Comparison of ENCODE assay signal across 18 cellular contexts in the genomic region with DNA sequence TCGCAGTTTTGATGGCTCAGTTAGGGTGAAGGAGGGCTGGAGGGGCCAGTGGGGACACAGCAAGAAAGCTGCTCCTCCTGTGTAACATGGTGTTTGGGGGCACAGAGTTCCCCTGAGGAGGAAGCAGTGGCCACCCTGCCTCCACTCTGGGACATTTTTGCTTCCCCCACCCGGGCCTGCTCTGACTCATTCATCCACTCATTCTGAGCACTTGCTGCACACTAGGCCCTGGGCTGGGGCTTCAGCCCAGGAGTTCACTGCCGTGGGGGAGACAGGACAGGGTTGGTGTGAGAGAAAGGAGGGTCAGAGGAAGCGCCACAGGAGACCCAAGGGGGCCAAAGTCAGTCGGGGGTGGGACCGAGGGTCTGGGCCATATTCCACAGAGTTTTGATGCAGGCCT. TPM values are rescaled to one million over a fixed set of nuclear protein-coding genes. Genes with fewer than 3 reads are reported as not detected.
A peak's percentile ranks its signal among the peaks of the same experiment; 100 is the strongest.
DNase-seq lines count a peak whose midpoint lies in the region; ATAC-seq and TF ChIP-seq lines count a peak whose summit lies in the region.
"Had no signal": no experiment of that assay in that cellular context is flagged by ENCODE, and none has a peak within 500 bp of the region (broad histone marks: within the 10 kb centered on the region; RNA-seq: fewer than 3 reads in every experiment).

No MANE protein-coding gene starts in this region.

- H3K36me3 ChIP-seq in neural progenitor cell = no peaks in the 10 kb centered on the region
- H3K36me3 ChIP-seq in esophagus squamous epithelium = no peaks in the 10 kb centered on the region
- H3K36me3 ChIP-seq in neuronal stem cell (replicated peaks in 1 of 2; ENCODE audit: control insufficient read depth in 2 of 2, insufficient read depth in 2 of 2, low read length in 2 of 2) = no peaks in the 10 kb centered on the region
- H3K36me3 ChIP-seq: BLaER1 had no signal

- TF ChIP-seq CTCF in neural progenitor cell (IDR thresholded peaks at IDR 0.05) (no peak), esophagus squamous epithelium (IDR thresholded peaks at IDR 0.05) (no peak)

- WGBS in esophagus squamous epithelium, 2 donors = 86% methylated on average over 4 of the region's 6 CpGs
- no CpG with 5 or more reads among the region's 6 CpGs for WGBS in neuronal stem cell (ENCODE audit: extremely low coverage in 2 of 2, insufficient read length in 2 of 2, insufficient replicate concordance in 1 of 2), 2 donors

- H3K27ac Mint-ChIP-seq in neural progenitor cell = peak overlapping the region; percentile 24

- H2AFZ ChIP-seq in neural progenitor cell (replicated peaks) = no peak overlapping the region
- H2AFZ ChIP-seq in neuronal stem cell (ENCODE audit: low read length) = no peak overlapping the region
- H2AFZ ChIP-seq: parathyroid adenoma, PC-9 had no signal

- H3K36me3 Mint-ChIP-seq in neural progenitor cell = no peaks in the 10 kb centered on the region

- H3K9me3 Mint-ChIP-seq in neural progenitor cell = no peaks in the 10 kb centered on the region

- no peak overlapping the region for H3K18ac ChIP-seq in neuronal stem cell (ENCODE audit: low read length)

- H3K9ac ChIP-seq in neural progenitor cell = no peak overlapping the region
- H3K9ac ChIP-seq in neuronal stem cell (ENCODE audit: low read depth, low read length, poor library complexity) = no peak overlapping the region
- H3K9ac ChIP-seq: BLaER1, parathyroid adenoma had no signal

- no peaks in the 10 kb centered on the region for H3K79me1 ChIP-seq in neuronal stem cell (ENCODE audit: low read depth, low read length)

- no peak overlapping the region for H2BK5ac ChIP-seq in neuronal stem cell (ENCODE audit: low read length)

- H2BK12ac ChIP-seq in neuronal stem cell (ENCODE audit: low read length) = no peak overlapping the region

- H3K27ac ChIP-seq in neural progenitor cell (no peak overlapping the region), esophagus squamous epithelium (no peak overlapping the region), neuronal stem cell (replicated peaks; ENCODE audit: low read length) (no peak overlapping the region)
- H3K27ac ChIP-seq: BLaER1, parathyroid adenoma, PC-9, VCaP had no signal

- no peak overlapping the region for H4K8ac ChIP-seq in neuronal stem cell (ENCODE audit: low read depth, low read length)

- H3K27me3 ChIP-seq in neural progenitor cell (no peaks in the 10 kb centered on the region), esophagus squamous epithelium (peaks cover 0 to 10% (median 0%) of the 10 kb centered on the region in 4 donors), neuronal stem cell (ENCODE audit: control insufficient read depth in 3 of 3, insufficient read depth in 3 of 3, low read depth in 1 of 3, low read length in 3 of 3) (peaks cover 0 to 2% (median 0%) of the 10 kb centered on the region in 3 experiments)
- H3K27me3 ChIP-seq: BLaER1 had no signal

- ATAC-seq in HG03378 (IDR thresholded peaks at IDR 0.05; ENCODE audit: unreplicated experiment) = no peak
- ATAC-seq: left lobe of liver had no signal

- H2AK5ac ChIP-seq in neuronal stem cell (ENCODE audit: low read depth, low read length) = no peak overlapping the region

- H3K4me3 ChIP-seq in neural progenitor cell = no peak overlapping the region
- no peak overlapping the region for H3K4me3 ChIP-seq in esophagus squamous epithelium
- no peak overlapping the region for H3K4me3 ChIP-seq in neuronal stem cell (ENCODE audit: low read length in 2 of 2)
- H3K4me3 ChIP-seq: BLaER1, PC-9 had no signal

- no peak overlapping the region for H3K4ac ChIP-seq in neuronal stem cell (ENCODE audit: low read length)

- H2BK15ac ChIP-seq in neuronal stem cell (ENCODE audit: low read length) = no peak overlapping the region

- H3F3A ChIP-seq in neural progenitor cell (ENCODE audit: low read depth) = no peaks in the 10 kb centered on the region

- H4K20me1 ChIP-seq in neural progenitor cell (ENCODE audit: low read depth) = no peaks in the 10 kb centered on the region
- H4K20me1 ChIP-seq: BLaER1 had no signal

- H3K27me3 Mint-ChIP-seq in neural progenitor cell (ENCODE audit: insufficient read depth, low read depth) = peaks cover 7% of the 10 kb centered on the region

- DNase-seq in GDM1 (lab: John Stamatoyannopoulos, UW) = peak; percentile 32
- peak; percentile 10 to 19 for DNase-seq in Kasumi-1 (lab: John Stamatoyannopoulos, UW)
- DNase-seq in astrocyte of the hippocampus (ENCODE audit: low read depth, low spot score) = peak; percentile 54
- DNase-seq in neural progenitor cell (ENCODE audit: low spot score) = no peak
- DNase-seq in NCI-H1694 treated with DMSO at 0.1 percent for 48 hours (lab: John Stamatoyannopoulos, UW) = no peak
- DNase-seq in esophagus squamous epithelium (lab: John Stamatoyannopoulos, UW) = no peak
- DNase-seq in neuronal stem cell (ENCODE audit: low spot score) = no peak
- DNase-seq: DMS153; Karpas-422; NCI-H2081 treated with DMSO at 0.1 percent for 48 hours; NCI-H69; PC-9; stimulated activated CD4-positive, alpha-beta T cell treated with anti-CD3 and anti-CD28 coated beads, Interleukin-4, amount 100 ng/mL, for 1 hour had no signal

- H3K4me1 Mint-ChIP-seq in neural progenitor cell = peaks cover 15% of the 10 kb centered on the region

- H3K23ac ChIP-seq in neuronal stem cell (ENCODE audit: low read depth, low read length, poor library complexity) = no peak overlapping the region

- no peak overlapping the region for H3K4me2 ChIP-seq in neural progenitor cell
- H3K4me2 ChIP-seq in neuronal stem cell (ENCODE audit: insufficient read depth, low read length, poor library complexity, severe bottlenecking) = no peak overlapping the region
- H3K4me2 ChIP-seq: BLaER1, PC-9 had no signal

- H3K4me3 Mint-ChIP-seq in neural progenitor cell = no peak overlapping the region

- intact Hi-C loops in esophagus squamous epithelium (cut with DNase I) = loop anchor here (10.0 kb wide), 1 partner anchor 298 kb away; a partner anchor contains a TSS

- H3K9me3 ChIP-seq in neural progenitor cell (ENCODE audit: low read depth) (no peaks in the 10 kb centered on the region), esophagus squamous epithelium (no peaks in the 10 kb centered on the region), neuronal stem cell (replicated peaks in 1 of 2; ENCODE audit: control insufficient read depth in 2 of 2, insufficient read depth in 1 of 2, low read depth in 1 of 2, low read length in 2 of 2) (no peaks in the 10 kb centered on the region)
- H3K9me3 ChIP-seq: BLaER1 had no signal

- no peak overlapping the region for H4K91ac ChIP-seq in neuronal stem cell (ENCODE audit: low read depth, low read length, poor library complexity)

- H3K14ac ChIP-seq in neuronal stem cell (ENCODE audit: low read length) = no peak overlapping the region

- no peak overlapping the region for H2BK120ac ChIP-seq in neuronal stem cell (ENCODE audit: low read depth, low read length)

- no peak for TF ChIP-seq POLR2A in esophagus squamous epithelium (IDR thresholded peaks at IDR 0.05)

- H3K79me2 ChIP-seq in neural progenitor cell (ENCODE audit: low read depth) = no peaks in the 10 kb centered on the region
- H3K79me2 ChIP-seq: parathyroid adenoma had no signal

- H3K4me1 ChIP-seq in neural progenitor cell = no peaks in the 10 kb centered on the region
- H3K4me1 ChIP-seq in esophagus squamous epithelium = no peaks in the 10 kb centered on the region
- no peaks in the 10 kb centered on the region for H3K4me1 ChIP-seq in neuronal stem cell (ENCODE audit: control insufficient read depth in 2 of 2, insufficient read depth in 1 of 2, low read depth in 1 of 2, low read length in 2 of 2)
- H3K4me1 ChIP-seq: parathyroid adenoma had no signal

RNA-seq across cellular contexts. Expression of a gene that starts 41.4 kb away (rescaled TPM):
- total RNA-seq in neural progenitor cell (ENCODE audit: low replicate concordance) (0.51 and 1.7 TPM in 2 replicates), esophagus squamous epithelium (10 to 100 TPM; 10.1 to 33.9 (median 20.3) TPM)
- polyA plus RNA-seq in neuronal stem cell (2013, experiment 1 of 2) = 0.82 TPM
- polyA plus RNA-seq in neuronal stem cell (2013, experiment 2 of 2) = 0.90 TPM

Comparison
In these comparisons a context has a peak if more than half of its experiments do, and no peak if none do; other contexts are left out.
1. DNase-seq: peak in GDM1 (single experiment), Kasumi-1 (2 of 2) and astrocyte of the hippocampus (single experiment); none in neural progenitor cell (single experiment), NCI-H1694 treated with DMSO at 0.1 percent for 48 hours (single experiment), esophagus squamous epithelium (single experiment) and neuronal stem cell (single experiment).